In genomic region chr5:169650701-169651331, GRCh38 we compare ENCODE assay signal across 8 cellular contexts. TPM values are rescaled to one million over a fixed set of nuclear protein-coding genes. Genes with fewer than 3 reads are reported as not detected.
DNase-seq lines count a peak whose midpoint lies in the region; ATAC-seq and TF ChIP-seq lines count a peak whose summit lies in the region.

No MANE protein-coding gene starts in this region.

- no peak for TF ChIP-seq CTCF in mesothelial cell of epicardium (IDR thresholded peaks at IDR 0.05; ENCODE audit: unreplicated experiment)

- peak; percentile 69 to 72 for ATAC-seq in activated CD4-positive, CD25-positive, alpha-beta regulatory T cell treated with anti-CD3 and anti-CD28 coated beads, Interleukin-2, amount 50 U/mL, for 24 hours
- peak; percentile 64 for ATAC-seq in HG02759 (IDR thresholded peaks at IDR 0.05; ENCODE audit: unreplicated experiment)

- peaks cover 21% of the 10 kb centered on the region for H3K27me3 Mint-ChIP-seq in mesothelial cell of epicardium (ENCODE audit: low read depth)

- no peak overlapping the region for H3K27ac Mint-ChIP-seq in mesothelial cell of epicardium

- no peaks in the 10 kb centered on the region for H3K9me3 Mint-ChIP-seq in mesothelial cell of epicardium

- H3K4me3 Mint-ChIP-seq in mesothelial cell of epicardium, result no peak overlapping the region

- H3K36me3 Mint-ChIP-seq in mesothelial cell of epicardium, result no peaks in the 10 kb centered on the region

- DNase-seq in activated CD4-positive, CD25-positive, alpha-beta regulatory T cell (lab: John Stamatoyannopoulos, UW), result no peak
- peak; percentile 67 for DNase-seq in OCI-M2 (lab: John Stamatoyannopoulos, UW; ENCODE audit: unreplicated experiment)
- peak; percentile 48 for DNase-seq in glomerular visceral epithelial cell (ENCODE audit: extremely low spot score)
- DNase-seq in COLO668 (lab: John Stamatoyannopoulos, UW; ENCODE audit: unreplicated experiment), result no peak
- DNase-seq in HT-29 (ENCODE audit: low spot score), result no peak
- DNase-seq in mesothelial cell of epicardium (ENCODE audit: low spot score in 2 of 2, unreplicated experiment in 2 of 2), result no peak

- H3K4me1 Mint-ChIP-seq in mesothelial cell of epicardium, result peaks cover 8% of the 10 kb centered on the region

RNA-seq across cellular contexts. Expression of gene DOCK2, which starts 13.7 kb away (rescaled TPM):
- not detected in 2 replicates for total RNA-seq in HT-29 (2014; rRNA removed; shearing (Covaris generic))
- 0.16 to 0.25 TPM (median 0.18 TPM) in 3 replicates for total RNA-seq in mesothelial cell of epicardium

Comparison
In these comparisons a context has a peak if more than half of its experiments do, and no peak if none do; other contexts are left out.
1. DNase-seq: peak in OCI-M2 (single experiment) and glomerular visceral epithelial cell (single experiment); none in activated CD4-positive, CD25-positive, alpha-beta regulatory T cell (0 of 4), COLO668 (single experiment), HT-29 (single experiment) and mesothelial cell of epicardium (0 of 2).